Comparison of ENCODE assay signal across 1 cellular context in genomic region chr17:58412910-58413630, GRCh38.
A peak's percentile ranks its signal among the peaks of the same experiment; 100 is the strongest.
TF ChIP-seq lines count a peak whose summit lies in the region.

No MANE protein-coding gene starts in this region.

TF ChIP-seq in HepG2, 621 proteins besides CTCF, POLR2A, EP300 and RAD21 (continued from another document and continues in another):
- TF ChIP-seq ZNF253 (CRISPR knock-in tag; IDR thresholded peaks at IDR 0.05; ENCODE audit: borderline replicate concordance) (no peak), ZNF788 (CRISPR knock-in tag; IDR thresholded peaks at IDR 0.05; ENCODE audit: borderline replicate concordance) (no peak), FLYWCH1 (CRISPR knock-in tag; IDR thresholded peaks at IDR 0.05) (no peak), TBX2 (CRISPR knock-in tag; IDR thresholded peaks at IDR 0.05; ENCODE audit: borderline replicate concordance) (no peak), ZBTB37 (CRISPR knock-in tag; IDR thresholded peaks at IDR 0.05) (no peak), ZNF597 (CRISPR knock-in tag; IDR thresholded peaks at IDR 0.05) (no peak), RFXAP (CRISPR knock-in tag; IDR thresholded peaks at IDR 0.05; ENCODE audit: borderline replicate concordance) (no peak), FOSL1 (CRISPR knock-in tag; IDR thresholded peaks at IDR 0.05; ENCODE audit: borderline replicate concordance) (no peak), KDM2A (CRISPR knock-in tag; IDR thresholded peaks at IDR 0.05; ENCODE audit: borderline replicate concordance, low read depth) (no peak), ZNF331 (CRISPR knock-in tag; IDR thresholded peaks at IDR 0.05) (peak; percentile 63; the same call in 1 of the 2 replicates), CSRNP1 (CRISPR knock-in tag; IDR thresholded peaks at IDR 0.05) (no peak), GMEB2 (CRISPR knock-in tag; IDR thresholded peaks at IDR 0.05; ENCODE audit: low read depth) (no peak), ZBTB44 (CRISPR knock-in tag; IDR thresholded peaks at IDR 0.05) (no peak), MTA1 (CRISPR knock-in tag; IDR thresholded peaks at IDR 0.05; ENCODE audit: borderline replicate concordance) (no peak), NFE2 (CRISPR knock-in tag; IDR thresholded peaks at IDR 0.05) (no peak), ZNF768 (CRISPR knock-in tag; IDR thresholded peaks at IDR 0.05) (no peak), ZFYVE20 (CRISPR knock-in tag; IDR thresholded peaks at IDR 0.05; ENCODE audit: borderline replicate concordance, low read depth) (no peak), HNRNPL (IDR thresholded peaks at IDR 0.05; ENCODE audit: low read depth, low read length) (no peak), ZNF251 (CRISPR knock-in tag; IDR thresholded peaks at IDR 0.05) (no peak), ZNF644 (CRISPR knock-in tag; IDR thresholded peaks at IDR 0.05; ENCODE audit: low read depth) (peak; percentile 73), ZNF780A (CRISPR knock-in tag; IDR thresholded peaks at IDR 0.05) (no peak), ZNF770 (CRISPR knock-in tag; IDR thresholded peaks at IDR 0.05) (no peak), PITX1 (CRISPR knock-in tag; IDR thresholded peaks at IDR 0.05) (no peak), MAFF (IDR thresholded peaks at IDR 0.05; ENCODE audit: low read depth, low read length) (no peak), CBFB (CRISPR knock-in tag; IDR thresholded peaks at IDR 0.05) (peak; percentile 80; the same call in 1 of the 2 replicates), FOXP1 (IDR thresholded peaks at IDR 0.05) (no peak), FOXP1 (CRISPR knock-in tag; IDR thresholded peaks at IDR 0.05) (peak; percentile 88), SOX5 (CRISPR knock-in tag; IDR thresholded peaks at IDR 0.05; ENCODE audit: borderline replicate concordance) (peak; percentile 85), ZSCAN31 (CRISPR knock-in tag; IDR thresholded peaks at IDR 0.05; ENCODE audit: low read depth) (no peak), SUZ12 (IDR thresholded peaks at IDR 0.05; ENCODE audit: low read depth, low read length) (no peak), HIC2 (CRISPR knock-in tag; IDR thresholded peaks at IDR 0.05; ENCODE audit: low read depth) (no peak), ZNF782 (CRISPR knock-in tag; IDR thresholded peaks at IDR 0.05; ENCODE audit: borderline replicate concordance) (no peak), ZBTB7B (CRISPR knock-in tag; IDR thresholded peaks at IDR 0.05) (no peak), ZNF550 (CRISPR knock-in tag; IDR thresholded peaks at IDR 0.05; ENCODE audit: borderline replicate concordance) (no peak), ZNF235 (CRISPR knock-in tag; IDR thresholded peaks at IDR 0.05; ENCODE audit: borderline replicate concordance) (no peak), HINFP (CRISPR knock-in tag; IDR thresholded peaks at IDR 0.05; ENCODE audit: low read depth) (no peak), JUND (CRISPR knock-in tag; IDR thresholded peaks at IDR 0.05) (no peak), ZNF205 (CRISPR knock-in tag; IDR thresholded peaks at IDR 0.05) (no peak), ZNF629 (CRISPR knock-in tag; conservative IDR thresholded peaks at IDR 0.05) (no peak), RERE (CRISPR knock-in tag; IDR thresholded peaks at IDR 0.05; ENCODE audit: low read depth) (0 out of 2 replicates have a peak, but pooled peaks have one; percentile 15), SMARCC2 (IDR thresholded peaks at IDR 0.05) (no peak), TCF12 (IDR thresholded peaks at IDR 0.05) (no peak), TCF12 (CRISPR knock-in tag; IDR thresholded peaks at IDR 0.05) (no peak)
